Comparison of ENCODE assay signal across 11 cellular contexts in genomic region chr1:61640531-61641125, GRCh38.
A peak's percentile ranks its signal among the peaks of the same experiment; 100 is the strongest.
DNase-seq lines count a peak whose midpoint lies in the region; ATAC-seq and TF ChIP-seq lines count a peak whose summit lies in the region.
"Had no signal": no experiment of that assay in that cellular context is flagged by ENCODE, and none has a peak within 500 bp of the region (broad histone marks: within the 10 kb centered on the region; RNA-seq: fewer than 3 reads in every experiment).

No MANE protein-coding gene starts in this region.

- 94 to 95% methylated on average over 13 of the region's 13 CpGs for WGBS in GM23248 (ENCODE audit: low coverage in 1 of 2, low lambda C conversion rate in 2 of 2, missing lambda C conversion rate in 2 of 2), 2 experiments
- 75 to 82% (median 78%) methylated on average over 13 of the region's 13 CpGs for WGBS in spleen, 5 donors

- in situ Hi-C loops in GM23248 (cut with MboI) = no loop called here

- no peaks in the 10 kb centered on the region for H4K20me1 ChIP-seq in GM23248 (ENCODE audit: insufficient read depth)

- no peak overlapping the region for H3K27ac ChIP-seq in GM23248
- peak overlapping the region in 5 of 8 donors; percentile 66 to 81 (median 73) for H3K27ac ChIP-seq in spleen

- no peak for TF ChIP-seq CTCF in spleen (IDR thresholded peaks at IDR 0.05 in 8 of 11, conservative IDR thresholded peaks at IDR 0.05 in 3 of 11)

- H3F3A ChIP-seq in GM23248 (ENCODE audit: insufficient read depth) = no peaks in the 10 kb centered on the region

- H3K27me3 ChIP-seq in GM23248 (replicated peaks; ENCODE audit: insufficient read depth) (no peaks in the 10 kb centered on the region), spleen (replicated peaks in 1 of 7) (no peaks in the 10 kb centered on the region)

- no peak overlapping the region for H3K9ac ChIP-seq in GM23248

- H3K4me3 ChIP-seq in GM23248 (no peak overlapping the region), spleen (peak overlapping the region in 2 of 8 donors; percentile 35 to 58)

- H3K36me3 ChIP-seq in GM23248 (ENCODE audit: low read depth) = no peaks in the 10 kb centered on the region
- H3K36me3 ChIP-seq in spleen = no peaks in the 10 kb centered on the region

- 0 out of 2 replicates have a peak overlapping the region, but pooled peaks have one; percentile 77 for H2AFZ ChIP-seq in GM23248

- DNase-seq in GM23248 (no peak), NCI-H69 (lab: John Stamatoyannopoulos, UW) (peak; percentile 54), Right ventricle myocardium superior (no peak), spleen (no peak), NOMO-1 treated with DMSO at 0.1 percent for 48 hours (lab: John Stamatoyannopoulos, UW; ENCODE audit: unreplicated experiment) (no peak)
- DNase-seq in effector CD8-positive, alpha-beta T cell (lab: John Stamatoyannopoulos, UW) = no peak
- no peak for DNase-seq in activated CD4-positive, alpha-beta T cell treated with anti-CD3 and anti-CD28 coated beads, Interleukin-2, amount 50 U/mL, for 48 hours
- DNase-seq in activated CD8-positive, alpha-beta memory T cell treated with anti-CD3 and anti-CD28 coated beads, Interleukin-2, amount 50 U/mL, for 48 hours = no peak
- DNase-seq: activated CD8-positive, alpha-beta memory T cell treated with anti-CD3 and anti-CD28 coated beads for 24 hours; NCI-H82; SW 1271 had no signal

- H3K4me1 ChIP-seq in GM23248 (ENCODE audit: insufficient read depth) (no peaks in the 10 kb centered on the region), spleen (peaks cover 0 to 30% (median 14%) of the 10 kb centered on the region in 6 donors)

- TF ChIP-seq POLR2A in spleen (IDR thresholded peaks at IDR 0.05) = no peak

- H3K79me2 ChIP-seq in GM23248 (ENCODE audit: insufficient read depth) = no peaks in the 10 kb centered on the region

- no peak overlapping the region for H3K4me2 ChIP-seq in GM23248 (ENCODE audit: unreplicated experiment)

- intact Hi-C loops in Right ventricle myocardium superior (cut with DNase I) (no loop called here), spleen (cut with DNase I; ENCODE audit: low total_unique reads) (no loop called here)

- H3K9me3 ChIP-seq in GM23248 (ENCODE audit: low read depth) = no peaks in the 10 kb centered on the region
- no peaks in the 10 kb centered on the region for H3K9me3 ChIP-seq in spleen

- H3K9me2 ChIP-seq in GM23248 (ENCODE audit: insufficient read depth) = no peaks in the 10 kb centered on the region

- ATAC-seq in Right ventricle myocardium superior (ENCODE audit: poor library complexity) = peak; percentile 42
